Comparison of ENCODE assay signal across 29 cellular contexts in genomic region chr10:52499281-52499680, GRCh38.
"Had no signal": no experiment of that assay in that cellular context is flagged by ENCODE, and none has a peak within 500 bp of the region (broad histone marks: within the 10 kb centered on the region; RNA-seq: fewer than 3 reads in every experiment).

No MANE protein-coding gene starts in this region.

- H3K36me3 ChIP-seq: ascending aorta had no signal

- H3K27ac ChIP-seq: ascending aorta, VCaP had no signal

- H3K4me3 Mint-ChIP-seq: activated CD4-positive, alpha-beta T cell treated with anti-CD3 and anti-CD28 coated beads, Interleukin-2, amount 10 ng/mL, durations not matched to agents 24 days and 14 days; activated CD8-positive, alpha-beta T cell treated with anti-CD3 and anti-CD28 coated beads for 36 hours; activated naive CD8-positive, alpha-beta T cell treated with anti-CD3 and anti-CD28 coated beads for 36 hours; activated T-cell treated with anti-CD3 and anti-CD28 coated beads, Interleukin-2, amount 50 U/mL, for 72 hours; activated T-helper 17 cell treated with anti-CD3 and anti-CD28 coated beads, Interleukin-2, amount 50 U/mL, for 72 hours had no signal

- H3K27ac Mint-ChIP-seq: activated CD4-positive, alpha-beta T cell treated with anti-CD3 and anti-CD28 coated beads, Interleukin-2, amount 10 ng/mL, durations not matched to agents 24 days and 14 days; activated CD8-positive, alpha-beta T cell treated with anti-CD3 and anti-CD28 coated beads for 36 hours; activated naive CD8-positive, alpha-beta T cell treated with anti-CD3 and anti-CD28 coated beads for 36 hours; activated T-cell treated with anti-CD3 and anti-CD28 coated beads, Interleukin-2, amount 50 U/mL, for 72 hours; activated T-helper 17 cell treated with anti-CD3 and anti-CD28 coated beads, Interleukin-2, amount 50 U/mL, for 72 hours had no signal

- H3K27me3 ChIP-seq: ascending aorta had no signal

- H3K4me3 ChIP-seq: ascending aorta had no signal

- H3K9me3 ChIP-seq: ascending aorta had no signal

- H3K36me3 Mint-ChIP-seq: activated naive CD8-positive, alpha-beta T cell treated with anti-CD3 and anti-CD28 coated beads for 36 hours had no signal

- H3K4me1 Mint-ChIP-seq: activated CD4-positive, alpha-beta T cell treated with anti-CD3 and anti-CD28 coated beads, Interleukin-2, amount 10 ng/mL, durations not matched to agents 24 days and 14 days; activated naive CD8-positive, alpha-beta T cell treated with anti-CD3 and anti-CD28 coated beads for 36 hours; activated T-helper 17 cell treated with anti-CD3 and anti-CD28 coated beads, Interleukin-2, amount 50 U/mL, for 72 hours had no signal

- H3K4me1 ChIP-seq: ascending aorta had no signal

- DNase-seq: activated CD4-positive, alpha-beta T cell treated with anti-CD3 and anti-CD28 coated beads, Interleukin-2, amount 10 ng/mL, durations not matched to agents 24 days and 14 days; activated CD4-positive, alpha-beta T cell treated with anti-CD3 and anti-CD28 coated beads, Interleukin-2, amount 50 U/mL, for 4 hours; activated CD8-positive, alpha-beta T cell treated with anti-CD3 and anti-CD28 coated beads for 36 hours; activated effector memory CD4-positive, alpha-beta T cell treated with anti-CD3 and anti-CD28 coated beads, Interleukin-2, amount 50 U/mL, for 16 hours; activated naive CD4-positive, alpha-beta T cell; activated naive CD4-positive, alpha-beta T cell treated with anti-CD3 and anti-CD28 coated beads, Interleukin-2, amount 50 U/mL, for 16 hours; activated naive CD8-positive, alpha-beta T cell treated with anti-CD3 and anti-CD28 coated beads for 36 hours; activated T-cell treated with anti-CD3 and anti-CD28 coated beads, Interleukin-2, amount 50 U/mL, for 1 hour; activated T-cell treated with anti-CD3 and anti-CD28 coated beads, Interleukin-2, amount 50 U/mL, for 72 hours; amygdala; caudate nucleus; cerebellar nuclear complex; Kasumi-1; KG1; NCI-H1092 treated with DMSO at 0.1 percent for 48 hours; NCI-H1417; NCI-H146; NCI-H187 treated with DMSO at 0.1 percent for 48 hours; NCI-H2081 treated with DMSO at 0.1 percent for 48 hours; NCI-H345; NCI-H524 treated with DMSO at 0.1 percent for 48 hours; Right ventricle myocardium superior; SW 1271; T-helper 1 cell; T-helper 2 cell; T-helper 9 cell had no signal

- ATAC-seq: activated CD8-positive, alpha-beta T cell treated with anti-CD3 and anti-CD28 coated beads for 36 hours; activated T-cell treated with anti-CD3 and anti-CD28 coated beads, Interleukin-2, amount 50 U/mL, for 72 hours; activated T-helper 17 cell treated with anti-CD3 and anti-CD28 coated beads, Interleukin-2, amount 50 U/mL, for 72 hours had no signal

- H3K27me3 Mint-ChIP-seq: activated CD4-positive, alpha-beta T cell treated with anti-CD3 and anti-CD28 coated beads, Interleukin-2, amount 10 ng/mL, durations not matched to agents 24 days and 14 days; activated CD8-positive, alpha-beta T cell treated with anti-CD3 and anti-CD28 coated beads for 36 hours; activated naive CD8-positive, alpha-beta T cell treated with anti-CD3 and anti-CD28 coated beads for 36 hours; activated T-helper 17 cell treated with anti-CD3 and anti-CD28 coated beads, Interleukin-2, amount 50 U/mL, for 72 hours had no signal
